14 cellular contexts compared by ENCODE assay signal in genomic region chrX:131801911-131802310, GRCh38.
DNase-seq lines count a peak whose midpoint lies in the region; ATAC-seq, FAIRE-seq and TF ChIP-seq lines count a peak whose summit lies in the region.
"Had no signal": no experiment of that assay in that cellular context is flagged by ENCODE, and none has a peak within 500 bp of the region (broad histone marks: within the 10 kb centered on the region; RNA-seq: fewer than 3 reads in every experiment).

No MANE protein-coding gene starts in this region.

- no peak for FAIRE-seq in bronchial epithelial cell (lab: Jason Lieb, UNC)
- FAIRE-seq: A204.1, K562 had no signal

- H3K23ac ChIP-seq in mesenchymal stem cell (ENCODE audit: low read length in 2 of 2) = no peak overlapping the region

- H3K4me3 Mint-ChIP-seq in WTC11 = no peak overlapping the region
- H3K4me3 Mint-ChIP-seq: H9 had no signal

- H3K4me1 ChIP-seq in GM23248 (ENCODE audit: insufficient read depth) (no peaks in the 10 kb centered on the region), OCI-LY1 (ENCODE audit: insufficient read depth, low read length, severe bottlenecking) (peaks cover 29% of the 10 kb centered on the region), mesenchymal stem cell (ENCODE audit: control insufficient read depth, insufficient read depth, low read depth, low read length) (no peaks in the 10 kb centered on the region)

- no peak overlapping the region for H4K91ac ChIP-seq in mesenchymal stem cell (ENCODE audit: low read length)

- no peaks in the 10 kb centered on the region; the same call in 1 of the 2 replicates for H3K27me3 Mint-ChIP-seq in WTC11 (ENCODE audit: low read depth)

- intact Hi-C loops in posterior cingulate gyrus (cut with DNase I) = no loop called here

- H3K27me3 ChIP-seq in GM23248 (replicated peaks; ENCODE audit: insufficient read depth) (no peaks in the 10 kb centered on the region), OCI-LY1 (ENCODE audit: insufficient read depth, low read length) (no peaks in the 10 kb centered on the region), bronchial epithelial cell (ENCODE audit: control insufficient read depth, insufficient read depth, low read length) (no peaks in the 10 kb centered on the region), mesenchymal stem cell (ENCODE audit: control insufficient read depth in 1 of 2, insufficient read depth in 1 of 2, low read length in 2 of 2) (peaks cover 0 to 32% of the 10 kb centered on the region in 2 experiments)

- no peak overlapping the region for H4K8ac ChIP-seq in mesenchymal stem cell (ENCODE audit: low read length)

- no peak overlapping the region for H3K27ac Mint-ChIP-seq in WTC11

- H3K27ac ChIP-seq in GM23248 (no peak overlapping the region), OCI-LY1 (ENCODE audit: low read depth, low read length, poor library complexity, severe bottlenecking) (peak overlapping the region; percentile 61), mesenchymal stem cell (ENCODE audit: low read length, poor library complexity, severe bottlenecking) (no peak overlapping the region)
- H3K27ac ChIP-seq: BLaER1 had no signal

- H3K4ac ChIP-seq in mesenchymal stem cell (ENCODE audit: low read depth in 1 of 2, low read length in 2 of 2) = no peak overlapping the region

- H3K9me2 ChIP-seq in GM23248 (ENCODE audit: insufficient read depth) (no peaks in the 10 kb centered on the region), OCI-LY1 (ENCODE audit: low read depth, low read length) (no peaks in the 10 kb centered on the region)

- no peaks in the 10 kb centered on the region for H3K79me1 ChIP-seq in mesenchymal stem cell (replicated peaks; ENCODE audit: low read length, poor library complexity, severe bottlenecking)

- DNase-seq in GM23248 = peak; percentile 27
- DNase-seq in bronchial epithelial cell (ENCODE audit: low read depth) = peak; percentile 21
- peak; percentile 60 for DNase-seq in mesenchymal stem cell
- DNase-seq in WTC11 (ENCODE audit: low spot score) = no peak
- DNase-seq in NCI-H187 treated with DMSO at 0.1 percent for 48 hours (lab: John Stamatoyannopoulos, UW) = no peak
- no peak for DNase-seq in posterior cingulate gyrus
- DNase-seq: DMS53, GF-D8, H9 had no signal

- H2AFZ ChIP-seq in GM23248 = no peak overlapping the region
- no peak overlapping the region for H2AFZ ChIP-seq in OCI-LY1 (ENCODE audit: low read length)
- no peak overlapping the region for H2AFZ ChIP-seq in mesenchymal stem cell (ENCODE audit: low read depth, low read length)

- in situ Hi-C loops in GM23248 (cut with MboI) = no loop called here

- H3F3A ChIP-seq in GM23248 (ENCODE audit: insufficient read depth) (no peaks in the 10 kb centered on the region), OCI-LY1 (ENCODE audit: insufficient read depth, low read length) (no peaks in the 10 kb centered on the region)

- H3K36me3 Mint-ChIP-seq in WTC11 = peaks cover 29% of the 10 kb centered on the region

- H3K4me1 Mint-ChIP-seq in WTC11 = no peaks in the 10 kb centered on the region

- H3K4me2 ChIP-seq in GM23248 (ENCODE audit: unreplicated experiment) (no peak overlapping the region), OCI-LY1 (ENCODE audit: low read length) (no peak overlapping the region), mesenchymal stem cell (ENCODE audit: low read length, poor library complexity, severe bottlenecking) (no peak overlapping the region)

- H4K20me1 ChIP-seq in GM23248 (ENCODE audit: insufficient read depth) (no peaks in the 10 kb centered on the region), OCI-LY1 (ENCODE audit: insufficient read depth, low read length) (no peaks in the 10 kb centered on the region)

- no peak overlapping the region for H2BK5ac ChIP-seq in mesenchymal stem cell (ENCODE audit: low read depth, low read length, poor library complexity, severe bottlenecking)

- no peaks in the 10 kb centered on the region for H3K36me3 ChIP-seq in GM23248 (ENCODE audit: low read depth)
- H3K36me3 ChIP-seq in OCI-LY1 (ENCODE audit: insufficient read depth, low read length) = no peaks in the 10 kb centered on the region
- no peaks in the 10 kb centered on the region for H3K36me3 ChIP-seq in bronchial epithelial cell (ENCODE audit: control insufficient read depth, insufficient read depth, low read length)
- peaks cover 0 to 5% of the 10 kb centered on the region in 2 experiments for H3K36me3 ChIP-seq in mesenchymal stem cell (ENCODE audit: control insufficient read depth in 1 of 2, insufficient read depth in 2 of 2, low read depth in 1 of 2, low read length in 2 of 2)

- no peak overlapping the region for H2BK12ac ChIP-seq in mesenchymal stem cell (ENCODE audit: low read length in 2 of 2)

- CTCF ChIA-PET in WTC11 (lab: Charles Lee) = no interaction called here

- ATAC-seq in WTC11 = no peak
- ATAC-seq in HG03045 (IDR thresholded peaks at IDR 0.05; ENCODE audit: unreplicated experiment) = no peak
- ATAC-seq: K562 had no signal

- 34 to 38% methylated on average over 2 of the region's 2 CpGs for WGBS in GM23248 (ENCODE audit: low coverage in 1 of 2, low lambda C conversion rate in 2 of 2, missing lambda C conversion rate in 2 of 2), 2 experiments
- 57% methylated on average over 2 of the region's 2 CpGs for WGBS in mesenchymal stem cell

- no peak for TF ChIP-seq CTCF in OCI-LY1 (IDR thresholded peaks at IDR 0.05; ENCODE audit: low read length)
- no peak for TF ChIP-seq CTCF in bronchial epithelial cell (IDR thresholded peaks at IDR 0.05; ENCODE audit: insufficient read depth, low read length, severe bottlenecking)
- no peak for TF ChIP-seq CTCF in WTC11 (IDR thresholded peaks at IDR 0.05)

- H3K14ac ChIP-seq in mesenchymal stem cell (ENCODE audit: low read length in 2 of 2) = no peak overlapping the region

- H2AK5ac ChIP-seq in mesenchymal stem cell (ENCODE audit: low read length, severe bottlenecking) = no peak overlapping the region

- no peak overlapping the region for H2BK120ac ChIP-seq in mesenchymal stem cell (ENCODE audit: low read depth, low read length)

- no peak overlapping the region for H2BK15ac ChIP-seq in mesenchymal stem cell (ENCODE audit: low read depth, poor library complexity, severe bottlenecking)

- H3K79me2 ChIP-seq in GM23248 (ENCODE audit: insufficient read depth) (no peaks in the 10 kb centered on the region), OCI-LY1 (ENCODE audit: insufficient read depth, low read length) (no peaks in the 10 kb centered on the region)

- H3K9me3 Mint-ChIP-seq in WTC11 = no peaks in the 10 kb centered on the region
- H3K9me3 Mint-ChIP-seq: H9 had no signal

- H3K9ac ChIP-seq in GM23248 (no peak overlapping the region), OCI-LY1 (ENCODE audit: low read length) (no peak overlapping the region), mesenchymal stem cell (ENCODE audit: low read length) (no peak overlapping the region)
- H3K9ac ChIP-seq: BLaER1 had no signal

- no peak overlapping the region for H3K18ac ChIP-seq in mesenchymal stem cell (ENCODE audit: low read depth in 1 of 2, low read length in 2 of 2)

- H3K9me3 ChIP-seq in GM23248 (ENCODE audit: low read depth) (no peaks in the 10 kb centered on the region), OCI-LY1 (ENCODE audit: low read length) (no peaks in the 10 kb centered on the region), mesenchymal stem cell (ENCODE audit: control insufficient read depth, low read length) (no peaks in the 10 kb centered on the region)
- H3K9me3 ChIP-seq: BLaER1 had no signal

- POLR2A ChIA-PET in WTC11 (lab: Charles Lee) = no interaction called here

- H3K4me3 ChIP-seq in GM23248 = no peak overlapping the region
- H3K4me3 ChIP-seq in OCI-LY1 (ENCODE audit: low read depth, low read length, poor library complexity, severe bottlenecking) = no peak overlapping the region
- H3K4me3 ChIP-seq in bronchial epithelial cell (ENCODE audit: low read depth, low read length) = no peak overlapping the region
- no peak overlapping the region for H3K4me3 ChIP-seq in mesenchymal stem cell (ENCODE audit: insufficient read depth in 1 of 2, low read depth in 1 of 2, low read length in 2 of 2)
- H3K4me3 ChIP-seq: K562 had no signal

TF ChIP-seq in WTC11, 78 proteins besides CTCF, POLR2A, EP300 and RAD21:
- TF ChIP-seq OVOL2 (CRISPR knock-in tag; IDR thresholded peaks at IDR 0.05; ENCODE audit: borderline replicate concordance) = no peak
- TF ChIP-seq USF2 (CRISPR knock-in tag; IDR thresholded peaks at IDR 0.05) = no peak
- TF ChIP-seq ZNF396 (CRISPR knock-in tag; IDR thresholded peaks at IDR 0.05; ENCODE audit: borderline replicate concordance) = no peak
- TF ChIP-seq SMAD3 (CRISPR knock-in tag; IDR thresholded peaks at IDR 0.05; ENCODE audit: borderline replicate concordance) = no peak
- no peak for TF ChIP-seq CREB1 (CRISPR knock-in tag; IDR thresholded peaks at IDR 0.05)
TF ChIP-seq in WTC11: peak in this region for 0.

Comparison
In these comparisons a context has a peak if more than half of its experiments do, and no peak if none do; other contexts are left out.
1. DNase-seq: peak in GM23248 (single experiment), bronchial epithelial cell (single experiment) and mesenchymal stem cell (single experiment); none in WTC11 (single experiment), NCI-H187 treated with DMSO at 0.1 percent for 48 hours (single experiment) and posterior cingulate gyrus (0 of 10).